Comparison of ENCODE assay signal across 1 cellular context in the genomic region with DNA sequence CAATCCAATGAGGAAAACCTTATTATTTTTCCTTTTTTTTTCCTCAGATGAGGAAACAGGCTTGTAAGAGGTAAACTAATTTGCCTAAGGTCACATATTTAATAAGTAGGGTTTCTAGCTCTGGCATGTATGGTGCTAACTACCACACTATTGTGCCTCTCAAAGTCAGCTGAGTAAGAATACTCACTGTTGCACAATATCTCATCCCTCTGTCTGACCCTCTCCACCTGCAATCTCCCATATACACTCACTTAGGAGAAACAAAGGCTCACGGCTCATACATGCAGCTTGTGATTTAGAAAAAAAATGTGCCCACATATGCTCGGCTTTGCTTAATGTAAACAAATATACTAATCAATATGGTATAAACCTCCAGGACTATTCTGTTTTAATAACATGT.
A peak's percentile ranks its signal among the peaks of the same experiment; 100 is the strongest.
TF ChIP-seq lines count a peak whose summit lies in the region.

No MANE protein-coding gene starts in this region.

TF ChIP-seq in K562, 482 proteins besides CTCF, POLR2A, EP300 and RAD21 (continued from another document):
- no peak for TF ChIP-seq CEBPG (CRISPR knock-in tag; IDR thresholded peaks at IDR 0.05)
- TF ChIP-seq CEBPG (tag; conservative IDR thresholded peaks at IDR 0.05 in 1 of 2, IDR thresholded peaks at IDR 0.05 in 1 of 2), result peak; percentile 33 to 46; a peak in 1 of 4 replicates
